ENCODE assay signal across 14 cellular contexts in the genomic region with DNA sequence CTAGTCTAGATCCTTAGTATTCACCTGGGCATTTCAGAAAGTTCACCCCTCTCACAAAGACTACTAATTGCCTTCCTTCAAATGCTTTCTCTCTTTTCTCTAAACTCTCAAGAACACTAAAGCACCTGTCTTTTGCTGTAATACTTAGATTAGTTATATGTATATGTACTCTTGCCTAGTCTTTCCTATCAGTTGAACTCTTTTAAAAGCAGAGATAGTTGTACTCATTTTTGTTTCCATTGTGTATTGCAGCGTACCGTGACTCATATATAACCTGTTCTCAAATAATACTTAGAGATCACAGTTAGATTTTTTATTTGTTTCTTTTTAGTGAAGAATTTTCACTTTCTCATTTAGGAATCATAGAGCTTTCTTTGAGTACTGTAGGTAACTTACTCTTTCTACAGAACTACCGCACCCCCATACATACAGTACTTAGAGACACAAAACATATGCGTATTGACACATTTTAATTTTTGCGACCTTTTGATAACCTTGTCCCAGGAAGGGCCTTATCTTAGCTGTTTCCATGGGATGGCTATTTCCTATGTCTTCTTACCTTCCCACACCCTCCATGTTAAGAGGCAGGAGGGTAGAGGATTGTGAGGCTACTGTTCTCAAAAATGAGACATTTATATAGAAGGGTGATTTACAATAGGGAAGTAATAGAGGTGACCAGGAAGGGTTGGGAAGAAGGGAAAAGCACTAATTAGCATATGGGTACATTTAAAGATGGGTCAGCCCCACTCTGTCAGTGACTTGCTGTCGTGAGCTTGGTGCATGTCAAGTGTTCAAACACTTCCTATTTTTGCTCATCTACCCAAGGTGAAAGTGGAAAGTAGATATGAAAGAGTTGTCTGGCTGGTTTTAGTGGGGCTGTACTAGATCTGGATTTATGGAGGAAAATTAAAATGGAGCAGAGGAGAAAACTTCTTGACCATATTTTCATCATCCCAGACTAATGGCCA.
"Had no signal": no experiment of that assay in that cellular context is flagged by ENCODE, and none has a peak within 500 bp of the region (broad histone marks: within the 10 kb centered on the region; RNA-seq: fewer than 3 reads in every experiment).

No MANE protein-coding gene starts in this region.

- H3K36me3 ChIP-seq: suprapubic skin, transverse colon had no signal

- H3K27ac ChIP-seq: body of pancreas, epithelial cell of prostate, suprapubic skin, transverse colon had no signal

- H3K27me3 ChIP-seq: body of pancreas, suprapubic skin, transverse colon had no signal

- H3K9me3 ChIP-seq: body of pancreas, suprapubic skin, transverse colon had no signal

- ATAC-seq: activated CD4-positive, CD25-positive, alpha-beta regulatory T cell treated with anti-CD3 and anti-CD28 coated beads, Interleukin-2, amount 50 U/mL, for 24 hours; body of pancreas; stimulated activated naive CD8-positive, alpha-beta T cell treated with anti-CD3 and anti-CD28 coated beads, Interleukin-15, amount 100 ng/mL, for 72 hours had no signal

- DNase-seq: activated CD8-positive, alpha-beta memory T cell treated with anti-CD3 and anti-CD28 coated beads for 24 hours; activated naive CD8-positive, alpha-beta T cell treated with anti-CD3 and anti-CD28 coated beads for 36 hours; body of pancreas; central memory CD4-positive, alpha-beta T cell; endodermal cell; foreskin fibroblast; hippocampal formation; nucleus accumbens; posterior cingulate gyrus; stimulated activated naive CD8-positive, alpha-beta T cell treated with anti-CD3 and anti-CD28 coated beads, Interleukin-15, amount 100 ng/mL, for 72 hours; transverse colon had no signal

- H3K4me3 ChIP-seq: body of pancreas, suprapubic skin, transverse colon had no signal

- H3K4me1 ChIP-seq: body of pancreas, suprapubic skin had no signal
